In the genomic region with DNA sequence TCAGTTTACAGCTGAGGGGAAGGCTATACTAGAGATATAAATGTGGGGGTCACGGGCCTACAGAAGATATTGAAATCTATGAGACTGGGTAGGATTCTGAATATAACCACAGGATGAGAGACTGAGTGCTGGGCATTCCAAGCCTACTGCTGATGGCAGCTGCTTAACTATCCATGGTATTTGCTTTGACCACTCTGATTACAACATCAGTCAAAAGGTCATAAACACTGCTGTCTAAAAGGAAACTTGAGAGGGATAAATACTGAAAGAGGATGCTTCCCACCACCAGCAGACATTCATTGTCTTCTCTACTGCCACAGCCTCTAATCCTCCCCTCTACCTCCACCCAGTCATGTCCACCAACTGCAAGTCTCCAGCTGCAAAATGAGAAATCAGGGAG, we compare ENCODE assay signal across 11 cellular contexts. TPM values are rescaled to one million over a fixed set of nuclear protein-coding genes. Genes with fewer than 3 reads are reported as not detected.
DNase-seq lines count a peak whose midpoint lies in the region; ATAC-seq and TF ChIP-seq lines count a peak whose summit lies in the region.
"Had no signal": no experiment of that assay in that cellular context is flagged by ENCODE, and none has a peak within 500 bp of the region (broad histone marks: within the 10 kb centered on the region; RNA-seq: fewer than 3 reads in every experiment).

No MANE protein-coding gene starts in this region.

- H3K9me3 Mint-ChIP-seq in activated CD4-positive, alpha-beta memory T cell treated with anti-CD3 and anti-CD28 coated beads for 36 hours: no peaks in the 10 kb centered on the region
- H3K9me3 Mint-ChIP-seq in activated CD4-positive, alpha-beta memory T cell treated with anti-CD3 and anti-CD28 coated beads, Interleukin-2, amount 10 ng/mL, durations not matched to agents 7 days and 5 days: no peaks in the 10 kb centered on the region

- H3K27ac Mint-ChIP-seq in activated CD4-positive, alpha-beta memory T cell treated with anti-CD3 and anti-CD28 coated beads for 36 hours: peak overlapping the region; percentile 33
- no peak overlapping the region for H3K27ac Mint-ChIP-seq in activated CD4-positive, alpha-beta memory T cell treated with anti-CD3 and anti-CD28 coated beads, Interleukin-2, amount 10 ng/mL, durations not matched to agents 7 days and 5 days

- H3K36me3 ChIP-seq in skeletal muscle satellite cell (ENCODE audit: insufficient read depth, low read length) (peaks cover 62% of the 10 kb centered on the region), mucosa of descending colon (ENCODE audit: low read depth) (peaks cover 5% of the 10 kb centered on the region)

- H3K9me3 ChIP-seq in skeletal muscle satellite cell (replicated peaks; ENCODE audit: low read length) (no peaks in the 10 kb centered on the region), mucosa of descending colon (no peaks in the 10 kb centered on the region)
- H3K9me3 ChIP-seq: BE2C, gastroesophageal sphincter had no signal

- H3K27me3 Mint-ChIP-seq in activated CD4-positive, alpha-beta memory T cell treated with anti-CD3 and anti-CD28 coated beads for 36 hours: no peaks in the 10 kb centered on the region
- no peaks in the 10 kb centered on the region for H3K27me3 Mint-ChIP-seq in activated CD4-positive, alpha-beta memory T cell treated with anti-CD3 and anti-CD28 coated beads, Interleukin-2, amount 10 ng/mL, durations not matched to agents 7 days and 5 days

- H3K36me3 Mint-ChIP-seq in activated CD4-positive, alpha-beta memory T cell treated with anti-CD3 and anti-CD28 coated beads for 36 hours: peaks cover 63% of the 10 kb centered on the region
- H3K36me3 Mint-ChIP-seq in activated CD4-positive, alpha-beta memory T cell treated with anti-CD3 and anti-CD28 coated beads, Interleukin-2, amount 10 ng/mL, durations not matched to agents 7 days and 5 days (ENCODE audit: low read depth): peaks cover 73% of the 10 kb centered on the region

- no peak for ATAC-seq in mucosa of descending colon
- ATAC-seq: gastroesophageal sphincter had no signal

- peak overlapping the region; percentile 58 for H3K9ac ChIP-seq in skeletal muscle satellite cell (ENCODE audit: low read depth, low read length)

- peak overlapping the region; percentile 39 for H3K4me3 ChIP-seq in skeletal muscle satellite cell (ENCODE audit: low read length)
- no peak overlapping the region for H3K4me3 ChIP-seq in mucosa of descending colon
- H3K4me3 ChIP-seq: gastroesophageal sphincter had no signal

- POLR2A ChIA-PET in activated CD4-positive, alpha-beta memory T cell treated with anti-CD3 and anti-CD28 coated beads for 36 hours (lab: Charles Lee): no interaction called here
- POLR2A ChIA-PET in activated CD4-positive, alpha-beta memory T cell treated with anti-CD3 and anti-CD28 coated beads, Interleukin-2, amount 10 ng/mL, durations not matched to agents 7 days and 5 days (lab: Charles Lee): no interaction called here

- CTCF ChIA-PET in activated CD4-positive, alpha-beta memory T cell treated with anti-CD3 and anti-CD28 coated beads for 36 hours (lab: Charles Lee): no interaction called here
- CTCF ChIA-PET in activated CD4-positive, alpha-beta memory T cell treated with anti-CD3 and anti-CD28 coated beads, Interleukin-2, amount 10 ng/mL, durations not matched to agents 7 days and 5 days (lab: Charles Lee): no interaction called here

- H3K4me2 ChIP-seq in skeletal muscle satellite cell (ENCODE audit: low read length): peak overlapping the region; percentile 71

- H3K27me3 ChIP-seq in skeletal muscle satellite cell (ENCODE audit: control insufficient read depth, insufficient read depth, low read length): no peaks in the 10 kb centered on the region
- H3K27me3 ChIP-seq: BE2C, gastroesophageal sphincter had no signal

- no peak for DNase-seq in activated CD4-positive, alpha-beta memory T cell treated with anti-CD3 and anti-CD28 coated beads for 36 hours
- DNase-seq in activated CD4-positive, alpha-beta memory T cell treated with anti-CD3 and anti-CD28 coated beads, Interleukin-2, amount 10 ng/mL, durations not matched to agents 7 days and 5 days: no peak
- peak; percentile 49 for DNase-seq in SK-MEL-5 (ENCODE audit: low read depth, low spot score)
- peak; percentile 91 for DNase-seq in fibroblast of peridontal ligament (ENCODE audit: extremely low read depth)
- no peak for DNase-seq in mucosa of descending colon
- DNase-seq in NCI-H2107 treated with DMSO at 0.1 percent for 48 hours (lab: John Stamatoyannopoulos, UW; ENCODE audit: unreplicated experiment): no peak
- DNase-seq in DMS 273 treated with DMSO at 0.1 percent for 48 hours (lab: John Stamatoyannopoulos, UW): no peak
- DNase-seq: BE2C, NCI-H510A treated with DMSO at 0.1 percent for 48 hours had no signal

- intact Hi-C loops in activated CD4-positive, alpha-beta memory T cell treated with anti-CD3 and anti-CD28 coated beads for 36 hours (cut with micrococcal nuclease): no loop called here
- intact Hi-C loops in mucosa of descending colon (cut with DNase I, micrococcal nuclease): no loop called here

- peaks cover 81% of the 10 kb centered on the region for H3K4me1 Mint-ChIP-seq in activated CD4-positive, alpha-beta memory T cell treated with anti-CD3 and anti-CD28 coated beads for 36 hours (ENCODE audit: low read depth)
- H3K4me1 Mint-ChIP-seq in activated CD4-positive, alpha-beta memory T cell treated with anti-CD3 and anti-CD28 coated beads, Interleukin-2, amount 10 ng/mL, durations not matched to agents 7 days and 5 days: peaks cover 80% of the 10 kb centered on the region

- in situ Hi-C loops in SK-MEL-5 (cut with HindIII; ENCODE audit: low pct_unique_long_range_greater_than_20kb, low sequenced_read_pairs): no loop called here

- peaks cover 71% of the 10 kb centered on the region for H3K4me1 ChIP-seq in skeletal muscle satellite cell (ENCODE audit: control insufficient read depth, insufficient read depth, low read length)
- peaks cover 18% of the 10 kb centered on the region for H3K4me1 ChIP-seq in mucosa of descending colon (ENCODE audit: low read depth)
- H3K4me1 ChIP-seq: BE2C had no signal

- no peak for TF ChIP-seq CTCF in mucosa of descending colon (IDR thresholded peaks at IDR 0.05)

- H3K4me3 Mint-ChIP-seq in activated CD4-positive, alpha-beta memory T cell treated with anti-CD3 and anti-CD28 coated beads for 36 hours: no peak overlapping the region
- H3K4me3 Mint-ChIP-seq in activated CD4-positive, alpha-beta memory T cell treated with anti-CD3 and anti-CD28 coated beads, Interleukin-2, amount 10 ng/mL, durations not matched to agents 7 days and 5 days: no peak overlapping the region

RNA-seq across cellular contexts. Expression of gene ZNF622, which starts 3.8 kb away (rescaled TPM):
- total RNA-seq in activated CD4-positive, alpha-beta memory T cell treated with anti-CD3 and anti-CD28 coated beads for 36 hours: 10 to 100 TPM; 35.6 to 35.9 TPM
- 10 to 100 TPM; 36.0 to 38.1 TPM for total RNA-seq in activated CD4-positive, alpha-beta memory T cell treated with anti-CD3 and anti-CD28 coated beads, Interleukin-2, amount 10 ng/mL, durations not matched to agents 7 days and 5 days
- 107 and 112 TPM in 2 replicates for total RNA-seq in SK-MEL-5 (2014; rRNA removed; shearing (Covaris generic))
- 63.4 and 74.5 TPM in 2 replicates for polyA plus RNA-seq in SK-MEL-5 (2015; cell fraction: cytosol; rRNA removed)
- 32.1 and 34.2 TPM in 2 replicates for polyA plus RNA-seq in SK-MEL-5 (2015; cell fraction: nucleus; rRNA removed)
- 36.5 and 53.5 TPM in 2 replicates for total RNA-seq in skeletal muscle satellite cell (2012; rRNA removed)
- total RNA-seq in mucosa of descending colon: 10 to 100 TPM; 34.1 to 48.5 (median 38.4) TPM

Comparison
In these comparisons a context has a peak if more than half of its experiments do, and no peak if none do; other contexts are left out.
1. DNase-seq: peak in SK-MEL-5 (single experiment) and fibroblast of peridontal ligament (single experiment); none in activated CD4-positive, alpha-beta memory T cell treated with anti-CD3 and anti-CD28 coated beads for 36 hours (single experiment), activated CD4-positive, alpha-beta memory T cell treated with anti-CD3 and anti-CD28 coated beads, Interleukin-2, amount 10 ng/mL, durations not matched to agents 7 days and 5 days (single experiment), mucosa of descending colon (0 of 3), NCI-H2107 treated with DMSO at 0.1 percent for 48 hours (single experiment) and DMS 273 treated with DMSO at 0.1 percent for 48 hours (single experiment).